16 cellular contexts compared by ENCODE assay signal in the genomic region with DNA sequence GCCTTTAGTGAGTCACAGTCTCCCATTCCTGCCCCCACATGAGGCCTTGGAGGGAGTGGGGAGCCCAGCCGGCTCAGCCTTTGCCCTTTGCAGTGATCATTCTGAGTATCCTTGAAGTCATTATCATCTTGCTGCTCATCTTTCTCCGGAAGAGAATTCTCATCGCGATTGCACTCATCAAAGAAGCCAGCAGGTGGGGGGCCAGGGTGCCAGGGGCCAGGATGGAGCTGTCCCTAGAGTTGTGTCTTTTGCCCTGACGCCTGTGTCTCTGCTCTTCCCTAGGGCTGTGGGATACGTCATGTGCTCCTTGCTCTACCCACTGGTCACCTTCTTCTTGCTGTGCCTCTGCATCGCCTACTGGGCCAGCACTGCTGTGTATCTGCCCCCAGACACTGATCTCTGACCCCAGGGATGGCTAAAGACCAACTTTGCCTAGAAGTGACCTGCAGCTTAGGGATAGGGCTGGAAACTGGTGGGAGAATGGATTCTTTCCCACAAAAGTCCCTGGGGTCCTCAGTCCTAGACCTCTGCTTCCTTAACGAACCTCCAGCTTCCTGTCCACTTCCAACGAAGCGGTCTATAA. TPM values are rescaled to one million over a fixed set of nuclear protein-coding genes. Genes with fewer than 3 reads are reported as not detected.
"Had no signal": no experiment of that assay in that cellular context is flagged by ENCODE, and none has a peak within 500 bp of the region (broad histone marks: within the 10 kb centered on the region; RNA-seq: fewer than 3 reads in every experiment).

No MANE protein-coding gene starts in this region.

- H3K4me3 ChIP-seq: dorsolateral prefrontal cortex, esophagus muscularis mucosa, left lung, mucosa of descending colon, transverse colon had no signal

- H3K9me3 ChIP-seq: esophagus muscularis mucosa, left lung, mucosa of descending colon, transverse colon had no signal

- ATAC-seq: activated T-helper 17 cell treated with anti-CD3 and anti-CD28 coated beads, Interleukin-2, amount 50 U/mL, for 72 hours; mucosa of descending colon had no signal

- H3K27me3 Mint-ChIP-seq: activated T-helper 17 cell treated with anti-CD3 and anti-CD28 coated beads, Interleukin-2, amount 50 U/mL, for 72 hours; naive thymus-derived CD4-positive, alpha-beta T cell had no signal

- DNase-seq: activated CD4-positive, alpha-beta T cell treated with anti-CD3 and anti-CD28 coated beads for 4 hours; activated naive CD4-positive, alpha-beta T cell treated with anti-CD3 and anti-CD28 coated beads for 36 hours; dorsolateral prefrontal cortex; hippocampal formation; left lung; mucosa of descending colon; naive thymus-derived CD4-positive, alpha-beta T cell; nucleus accumbens; stimulated activated CD4-positive, alpha-beta T cell treated with anti-CD3 and anti-CD28 coated beads, Interleukin-2, amount 100 ng/mL, for 48 hours; stimulated activated naive CD4-positive, alpha-beta T cell; T-helper 2 cell; transverse colon had no signal

- H3K9me3 Mint-ChIP-seq: activated naive CD4-positive, alpha-beta T cell treated with anti-CD3 and anti-CD28 coated beads for 36 hours; activated T-helper 17 cell treated with anti-CD3 and anti-CD28 coated beads, Interleukin-2, amount 50 U/mL, for 72 hours had no signal

- H3K4me3 Mint-ChIP-seq: activated naive CD4-positive, alpha-beta T cell treated with anti-CD3 and anti-CD28 coated beads for 36 hours; activated T-helper 17 cell treated with anti-CD3 and anti-CD28 coated beads, Interleukin-2, amount 50 U/mL, for 72 hours; naive thymus-derived CD4-positive, alpha-beta T cell had no signal

- H3K27ac ChIP-seq: esophagus muscularis mucosa, transverse colon had no signal

- H3K4me1 Mint-ChIP-seq: activated T-helper 17 cell treated with anti-CD3 and anti-CD28 coated beads, Interleukin-2, amount 50 U/mL, for 72 hours had no signal

- H3K27me3 ChIP-seq: dorsolateral prefrontal cortex, esophagus muscularis mucosa, left lung, transverse colon had no signal

RNA-seq across cellular contexts. Expression of a gene that starts 47.9 kb away (rescaled TPM):
- total RNA-seq: activated CD8-positive, alpha-beta memory T cell treated with anti-CD3 and anti-CD28 coated beads for 36 hours; activated naive CD4-positive, alpha-beta T cell treated with anti-CD3 and anti-CD28 coated beads for 36 hours; activated T-helper 17 cell treated with anti-CD3 and anti-CD28 coated beads, Interleukin-2, amount 50 U/mL, for 72 hours; esophagus muscularis mucosa; naive thymus-derived CD4-positive, alpha-beta T cell; posterior vena cava had no signal
